Comparison of ENCODE assay signal across 13 cellular contexts in the genomic region with DNA sequence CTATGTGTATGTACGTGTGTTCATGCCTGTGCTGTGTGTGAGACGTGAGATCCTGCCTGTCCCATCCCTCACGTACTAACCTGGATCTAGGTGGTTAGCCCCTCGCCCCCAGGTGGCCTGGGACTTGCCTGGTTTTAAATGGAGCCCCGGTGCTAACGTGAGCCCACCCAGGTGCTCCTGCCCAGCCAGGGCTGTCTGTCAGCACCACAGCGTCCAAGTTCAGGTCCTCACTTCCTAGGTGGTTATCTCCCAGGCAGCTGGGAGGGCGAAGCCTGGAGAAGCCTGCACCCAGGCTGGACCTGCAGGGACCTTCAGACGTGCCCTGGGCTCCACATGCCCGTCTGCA.
DNase-seq lines count a peak whose midpoint lies in the region; ATAC-seq, FAIRE-seq and TF ChIP-seq lines count a peak whose summit lies in the region.
"Had no signal": no experiment of that assay in that cellular context is flagged by ENCODE, and none has a peak within 500 bp of the region (broad histone marks: within the 10 kb centered on the region; RNA-seq: fewer than 3 reads in every experiment).

No MANE protein-coding gene starts in this region.

- no peak overlapping the region for H3K4me2 ChIP-seq in HepG2 (ENCODE audit: low read depth, low read length)
- no peak overlapping the region for H3K4me2 ChIP-seq in osteoblast (ENCODE audit: insufficient read depth, low read length)

- CTCF ChIA-PET in HepG2 (lab: Yijun Ruan, JAX; ENCODE audit: low intra/inter-chr PET ratio, low total read pairs): interaction anchor here (3.2 to 3.8 kb wide), 2 partner anchors 102 to 359 kb away, joined by 111 to 148 read pairs; partner anchors contain the start of gene CDKN1C

- intact Hi-C loops in right lobe of liver (cut with DNase I) (loop anchor here (2.0 to 5.0 kb wide), 2 partner anchors 102 to 356 kb away; partner anchors contain the start of gene CDKN1C (in 1 of the 2)), HepG2 (cut with micrococcal nuclease; ENCODE audit: unreplicated experiment) (loop anchor here (5.0 to 10.0 kb wide), 2 partner anchors 121 to 216 kb away; no protein-coding TSS in a partner anchor), left cardiac atrium (cut with DNase I) (loop anchor here (1.0 to 10.0 kb wide), 2 partner anchors 103 to 336 kb away; no protein-coding TSS in a partner anchor), upper lobe of right lung (cut with DNase I) (loop anchor here (2.0 kb wide), 1 partner anchor 102 kb away; no protein-coding TSS in a partner anchor)

- H3K4me1 ChIP-seq in right lobe of liver (peaks cover 0 to 5% (median 0%) of the 10 kb centered on the region in 4 donors), HepG2 (ENCODE audit: insufficient read depth, low read length) (peaks cover 28% of the 10 kb centered on the region), osteoblast (ENCODE audit: insufficient read depth, low read length) (peaks cover 13% of the 10 kb centered on the region), upper lobe of right lung (peaks cover 17% of the 10 kb centered on the region)

- TF ChIP-seq EP300 in HepG2 (IDR thresholded peaks at IDR 0.05; ENCODE audit: low read depth in 2 of 2, low read length in 2 of 2) (no peak), HepG2 (CRISPR knock-in tag; IDR thresholded peaks at IDR 0.05; ENCODE audit: borderline replicate concordance) (no peak)

- no peak overlapping the region for H2AFZ ChIP-seq in HepG2 (ENCODE audit: low read length)
- no peak overlapping the region for H2AFZ ChIP-seq in osteoblast (ENCODE audit: low read length)

- no peak for TF ChIP-seq CTCF in right lobe of liver (IDR thresholded peaks at IDR 0.05)
- TF ChIP-seq CTCF in HepG2 (CRISPR knock-in tag; IDR thresholded peaks at IDR 0.05): no peak
- no peak for TF ChIP-seq CTCF in osteoblast (IDR thresholded peaks at IDR 0.05; ENCODE audit: extremely low read depth, low read depth, low read length)
- no peak for TF ChIP-seq CTCF in upper lobe of right lung (IDR thresholded peaks at IDR 0.05)

- no peak for TF ChIP-seq RAD21 in HepG2 (CRISPR knock-in tag; IDR thresholded peaks at IDR 0.05)

- H3K4me3 ChIP-seq in right lobe of liver (no peak overlapping the region), HepG2 (replicated peaks in 1 of 3; ENCODE audit: insufficient read depth in 1 of 3, low read depth in 2 of 3, low read length in 3 of 3) (no peak overlapping the region), osteoblast (ENCODE audit: insufficient read depth, low read length) (no peak overlapping the region), upper lobe of right lung (no peak overlapping the region)

- peak; percentile 22 to 46 (median 39) for DNase-seq in right lobe of liver
- no peak for DNase-seq in HepG2 (ENCODE audit: low spot score)
- DNase-seq in left cardiac atrium: peak; percentile 12
- DNase-seq in osteoblast (ENCODE audit: insufficient read length, low spot score, missing footprints): peak; percentile 58
- DNase-seq in upper lobe of right lung: peak; percentile 58
- no peak for DNase-seq in activated CD4-positive, CD25-positive, alpha-beta regulatory T cell (lab: John Stamatoyannopoulos, UW)
- DNase-seq in NCI-H524 (lab: John Stamatoyannopoulos, UW): no peak
- no peak for DNase-seq in NOMO-1 treated with dmso at 0.1 percent for 144 hours (lab: John Stamatoyannopoulos, UW; ENCODE audit: unreplicated experiment)
- DNase-seq: NCI-H1694, SIG-M5 had no signal

- H3K79me2 ChIP-seq in HepG2 (ENCODE audit: insufficient read depth, low read length) (no peaks in the 10 kb centered on the region), osteoblast (ENCODE audit: insufficient read depth, low read length) (no peaks in the 10 kb centered on the region)

- H3K9ac ChIP-seq in HepG2 (ENCODE audit: insufficient read depth, low read depth, low read length): no peak overlapping the region

- H3K9me3 ChIP-seq in right lobe of liver (no peaks in the 10 kb centered on the region), HepG2 (ENCODE audit: low read length) (no peaks in the 10 kb centered on the region), osteoblast (ENCODE audit: low read depth, low read length) (no peaks in the 10 kb centered on the region), upper lobe of right lung (no peaks in the 10 kb centered on the region)

- H3K36me3 ChIP-seq in right lobe of liver (no peaks in the 10 kb centered on the region), HepG2 (replicated peaks in 1 of 2; ENCODE audit: control insufficient read depth in 1 of 2, insufficient read depth in 2 of 2, low read length in 2 of 2) (no peaks in the 10 kb centered on the region), osteoblast (ENCODE audit: insufficient read depth, low read length) (no peaks in the 10 kb centered on the region), upper lobe of right lung (no peaks in the 10 kb centered on the region)

- ATAC-seq in right lobe of liver (no peak), HepG2 (no peak), left cardiac atrium (no peak), upper lobe of right lung (no peak)

- TF ChIP-seq POLR2A in right lobe of liver (IDR thresholded peaks at IDR 0.05) (no peak), HepG2 (IDR thresholded peaks at IDR 0.05; ENCODE audit: insufficient read depth in 1 of 2, low read depth in 2 of 2, low read length in 2 of 2) (no peak)

- in situ Hi-C loops in HepG2 (cut with HindIII; ENCODE audit: extremely low pct_ligation_motif_present, low pct_unique_long_range_greater_than_20kb): loop anchor here (5.0 to 10.0 kb wide), 3 partner anchors 104 to 356 kb away; partner anchors contain the start of gene CDKN1C

- H4K20me1 ChIP-seq in HepG2 (ENCODE audit: insufficient read depth, low read length): no peaks in the 10 kb centered on the region
- peaks cover 5% of the 10 kb centered on the region for H4K20me1 ChIP-seq in osteoblast (ENCODE audit: insufficient read depth, low read length)

- H3K27me3 ChIP-seq in right lobe of liver (no peaks in the 10 kb centered on the region), HepG2 (ENCODE audit: control insufficient read depth in 1 of 2, insufficient read depth in 2 of 2, low read length in 2 of 2) (peaks cover 10 to 65% of the 10 kb centered on the region in 2 experiments), osteoblast (ENCODE audit: insufficient read depth, low read length) (peaks cover 7% of the 10 kb centered on the region), upper lobe of right lung (no peaks in the 10 kb centered on the region)

- BruUV-seq in HepG2 (replicated peaks; lab: Mats Ljungman, UMichigan): no TSS peak

- FAIRE-seq in HepG2 (lab: Jason Lieb, UNC): no peak
- FAIRE-seq: D721Med, G401.6, H54 had no signal

- POLR2A ChIA-PET in HepG2 (lab: Yijun Ruan, JAX): no interaction called here

- H3K27ac ChIP-seq in right lobe of liver: no peak overlapping the region
- H3K27ac ChIP-seq in HepG2 (ENCODE audit: extremely low read length, insufficient read depth, low read length): no peak overlapping the region
- no peak overlapping the region for H3K27ac ChIP-seq in osteoblast (ENCODE audit: low read depth, low read length)
- no peak overlapping the region for H3K27ac ChIP-seq in upper lobe of right lung

- WGBS in right lobe of liver (ENCODE audit: insufficient coverage, low coverage, low lambda C conversion rate, missing lambda C conversion rate): no CpG with 5 or more reads among the region's 10 CpGs
- WGBS in HepG2 (ENCODE audit: low lambda C conversion rate): 0% methylated on average over 2 of the region's 10 CpGs

TF ChIP-seq in HepG2, 621 proteins besides CTCF, POLR2A, EP300 and RAD21 (continues in another document):
- TF ChIP-seq ZNF335 (CRISPR knock-in tag; IDR thresholded peaks at IDR 0.05): no peak
- TF ChIP-seq, protein P1, sequence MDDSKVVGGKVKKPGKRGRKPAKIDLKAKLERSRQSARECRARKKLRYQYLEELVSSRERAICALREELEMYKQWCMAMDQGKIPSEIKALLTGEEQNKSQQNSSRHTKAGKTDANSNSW (CRISPR knock-in tag; IDR thresholded peaks at IDR 0.05; ENCODE audit: borderline replicate concordance): no peak
- TF ChIP-seq ZNF800 (CRISPR knock-in tag; IDR thresholded peaks at IDR 0.05): no peak
- no peak for TF ChIP-seq FOXM1 (CRISPR knock-in tag; IDR thresholded peaks at IDR 0.05)
- TF ChIP-seq HNRNPH1 (optimal IDR thresholded peaks at IDR 0.05; ENCODE audit: low read depth, low read length): no peak
- no peak for TF ChIP-seq ZNF280D (CRISPR knock-in tag; IDR thresholded peaks at IDR 0.05)
- TF ChIP-seq SMYD3 (CRISPR knock-in tag; IDR thresholded peaks at IDR 0.05): no peak

Comparison
In these comparisons a context has a peak if more than half of its experiments do, and no peak if none do; other contexts are left out.
1. DNase-seq: peak in right lobe of liver (3 of 3), left cardiac atrium (single experiment), osteoblast (single experiment) and upper lobe of right lung (single experiment); none in HepG2 (single experiment), activated CD4-positive, CD25-positive, alpha-beta regulatory T cell (0 of 4), NCI-H524 (0 of 2) and NOMO-1 treated with dmso at 0.1 percent for 144 hours (single experiment).